Comparison of ENCODE assay signal across 18 cellular contexts in genomic region chr4:41594439-41594838, GRCh38. TPM values are rescaled to one million over a fixed set of nuclear protein-coding genes. Genes with fewer than 3 reads are reported as not detected.
DNase-seq lines count a peak whose midpoint lies in the region; ATAC-seq and TF ChIP-seq lines count a peak whose summit lies in the region.
"Had no signal": no experiment of that assay in that cellular context is flagged by ENCODE, and none has a peak within 500 bp of the region (broad histone marks: within the 10 kb centered on the region; RNA-seq: fewer than 3 reads in every experiment).

No MANE protein-coding gene starts in this region.

- H3K4me3 ChIP-seq in AG10803 (ENCODE audit: low read length) = no peak overlapping the region
- H3K4me3 ChIP-seq: lung, smooth muscle cell, upper lobe of left lung had no signal

- DNase-seq in AG10803 (ENCODE audit: low read depth) (peak; percentile 40), NCI-H446 (lab: John Stamatoyannopoulos, UW) (peak; percentile 81 to 90), head of caudate nucleus (peak in 36 of 42 donors; percentile 8 to 70 (median 40)), occipital lobe (lab: John Stamatoyannopoulos, UW) (peak; percentile 47), GDM1 (lab: John Stamatoyannopoulos, UW) (no peak), SHP77 (lab: John Stamatoyannopoulos, UW) (no peak), kidney glomerular epithelial cell (lab: John Stamatoyannopoulos, UW) (no peak)
- DNase-seq: activated CD8-positive, alpha-beta memory T cell treated with anti-CD3 and anti-CD28 coated beads, Interleukin-2, amount 50 U/mL, for 4 hours; activated naive CD4-positive, alpha-beta T cell; effector CD8-positive, alpha-beta T cell; NCI-H1048; upper lobe of left lung had no signal

- intact Hi-C loops in head of caudate nucleus (cut with DNase I) = loop anchor here (10.0 kb wide), 1 partner anchor 70 kb away; no protein-coding TSS in a partner anchor

- no peak for ATAC-seq in GM18858 (IDR thresholded peaks at IDR 0.05; ENCODE audit: unreplicated experiment)
- ATAC-seq: natural killer cell treated with Interleukin-12 subunit alpha and Interleukin-12 subunit beta and Interleukin-15 and Interleukin-18, amount 100 ng/mL, for 72 hours; stimulated activated memory B cell treated with anti-CD40 and anti-IgM and Interleukin-4, amounts not matched to agents 10 μg/mL and 1 μg/mL and 100 μg/mL, for 72 hours had no signal

- TF ChIP-seq CTCF in AG10803 (conservative IDR thresholded peaks at IDR 0.05; ENCODE audit: low read length) = no peak

RNA-seq across cellular contexts. Expression of gene LIMCH1, which starts 56.5 kb away (rescaled TPM):
- 175 TPM for total RNA-seq in occipital lobe
- total RNA-seq: natural killer cell treated with Interleukin-12 subunit alpha and Interleukin-12 subunit beta and Interleukin-15 and Interleukin-18, amount 100 ng/mL, for 72 hours; T-helper 2 cell treated with Interferon-gamma antibody and Interleukin-4, amounts not matched to agents 100 ng/mL and 5 ng/mL, for 36 hours had no signal

Comparison
In these comparisons a context has a peak if more than half of its experiments do, and no peak if none do; other contexts are left out.
1. DNase-seq: peak in AG10803 (single experiment), NCI-H446 (2 of 2), head of caudate nucleus (36 of 42) and occipital lobe (single experiment); none in GDM1 (single experiment), SHP77 (0 of 2) and kidney glomerular epithelial cell (single experiment).